ENCODE assay signal across 1 cellular context in the genomic region with DNA sequence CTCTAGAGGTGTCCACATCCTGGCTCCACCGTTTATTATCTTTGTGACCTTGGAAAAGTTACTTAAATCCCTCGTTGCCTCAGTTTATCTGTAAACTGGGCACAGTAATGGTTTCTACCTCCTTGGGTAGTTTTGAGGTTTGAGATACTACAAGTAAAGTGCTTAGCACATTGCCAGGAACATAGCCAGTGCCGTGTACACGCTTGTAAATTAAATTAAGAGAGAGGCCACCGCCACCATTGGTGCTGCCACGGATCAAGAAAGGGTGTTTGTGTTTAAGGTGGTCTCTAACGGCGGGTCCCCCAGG.
TF ChIP-seq lines count a peak whose summit lies in the region.

No MANE protein-coding gene starts in this region.

TF ChIP-seq in HCT116, 20 proteins besides CTCF, POLR2A, EP300 and RAD21 (continued from another document):
- TF ChIP-seq TCF7L2 (IDR thresholded peaks at IDR 0.05; ENCODE audit: borderline replicate concordance, extremely low read depth, insufficient read depth, insufficient read length) (no peak), ZNF274 (IDR thresholded peaks at IDR 0.05; ENCODE audit: low read depth, low read length) (no peak), JUND (IDR thresholded peaks at IDR 0.05) (no peak), SRF (IDR thresholded peaks at IDR 0.05; ENCODE audit: low read depth) (no peak), SP1 (IDR thresholded peaks at IDR 0.05; ENCODE audit: low read depth) (no peak), CEBPB (IDR thresholded peaks at IDR 0.05; ENCODE audit: low read depth) (no peak)
- TF ChIP-seq, protein P1, sequence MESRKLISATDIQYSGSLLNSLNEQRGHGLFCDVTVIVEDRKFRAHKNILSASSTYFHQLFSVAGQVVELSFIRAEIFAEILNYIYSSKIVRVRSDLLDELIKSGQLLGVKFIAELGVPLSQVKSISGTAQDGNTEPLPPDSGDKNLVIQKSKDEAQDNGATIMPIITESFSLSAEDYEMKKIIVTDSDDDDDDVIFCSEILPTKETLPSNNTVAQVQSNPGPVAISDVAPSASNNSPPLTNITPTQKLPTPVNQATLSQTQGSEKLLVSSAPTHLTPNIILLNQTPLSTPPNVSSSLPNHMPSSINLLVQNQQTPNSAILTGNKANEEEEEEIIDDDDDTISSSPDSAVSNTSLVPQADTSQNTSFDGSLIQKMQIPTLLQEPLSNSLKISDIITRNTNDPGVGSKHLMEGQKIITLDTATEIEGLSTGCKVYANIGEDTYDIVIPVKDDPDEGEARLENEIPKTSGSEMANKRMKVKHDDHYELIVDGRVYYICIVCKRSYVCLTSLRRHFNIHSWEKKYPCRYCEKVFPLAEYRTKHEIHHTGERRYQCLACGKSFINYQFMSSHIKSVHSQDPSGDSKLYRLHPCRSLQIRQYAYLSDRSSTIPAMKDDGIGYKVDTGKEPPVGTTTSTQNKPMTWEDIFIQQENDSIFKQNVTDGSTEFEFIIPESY (IDR thresholded peaks at IDR 0.05; ENCODE audit: extremely low read depth, insufficient replicate concordance, low read length) = no peak
